1 cellular context compared by ENCODE assay signal in the genomic region with DNA sequence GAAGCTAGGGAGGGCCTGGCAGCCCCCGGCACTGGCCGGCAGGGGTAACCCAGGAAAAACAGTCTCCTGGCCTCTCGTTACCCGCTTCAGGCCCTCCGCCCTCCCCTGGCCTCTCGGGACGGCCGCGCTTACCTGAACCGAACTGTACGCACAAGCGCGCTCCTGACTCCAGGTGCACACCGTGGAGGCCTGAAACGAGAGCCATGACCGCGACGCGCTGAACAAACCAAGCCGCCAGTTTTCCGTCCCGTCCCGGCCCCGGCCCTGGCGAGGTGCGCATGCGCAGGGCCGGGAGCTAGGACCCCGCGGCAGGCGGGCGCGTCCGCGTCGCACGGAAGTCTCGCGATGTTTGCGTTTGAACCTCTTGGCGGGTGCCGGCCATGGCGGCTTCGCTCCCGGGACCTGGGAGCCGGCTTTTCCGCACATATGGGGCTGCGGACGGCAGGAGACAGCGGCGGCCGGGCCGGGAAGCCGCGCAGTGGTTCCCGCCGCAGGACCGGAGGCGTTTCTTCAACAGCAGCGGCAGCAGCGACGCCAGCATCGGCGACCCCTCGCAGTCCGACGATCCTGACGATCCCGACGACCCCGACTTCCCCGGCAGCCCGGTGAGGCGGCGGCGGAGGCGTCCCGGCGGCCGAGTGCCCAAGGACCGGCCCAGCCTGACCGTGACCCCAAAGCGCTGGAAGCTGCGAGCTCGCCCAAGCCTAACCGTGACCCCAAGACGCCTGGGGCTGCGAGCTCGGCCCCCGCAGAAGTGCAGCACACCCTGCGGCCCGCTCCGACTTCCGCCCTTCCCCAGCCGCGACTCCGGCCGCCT.
TF ChIP-seq lines count a peak whose summit lies in the region.

A gene (plus strand): TSS at position 348 of the 817 bp plus-strand sequence. CDS start 33 bp downstream, at position 381.

TF ChIP-seq in HepG2, 621 proteins besides CTCF, POLR2A, EP300 and RAD21 (continued from another document and continues in another):
- TF ChIP-seq, protein P1, sequence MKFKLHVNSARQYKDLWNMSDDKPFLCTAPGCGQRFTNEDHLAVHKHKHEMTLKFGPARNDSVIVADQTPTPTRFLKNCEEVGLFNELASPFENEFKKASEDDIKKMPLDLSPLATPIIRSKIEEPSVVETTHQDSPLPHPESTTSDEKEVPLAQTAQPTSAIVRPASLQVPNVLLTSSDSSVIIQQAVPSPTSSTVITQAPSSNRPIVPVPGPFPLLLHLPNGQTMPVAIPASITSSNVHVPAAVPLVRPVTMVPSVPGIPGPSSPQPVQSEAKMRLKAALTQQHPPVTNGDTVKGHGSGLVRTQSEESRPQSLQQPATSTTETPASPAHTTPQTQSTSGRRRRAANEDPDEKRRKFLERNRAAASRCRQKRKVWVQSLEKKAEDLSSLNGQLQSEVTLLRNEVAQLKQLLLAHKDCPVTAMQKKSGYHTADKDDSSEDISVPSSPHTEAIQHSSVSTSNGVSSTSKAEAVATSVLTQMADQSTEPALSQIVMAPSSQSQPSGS (CRISPR knock-in tag; IDR thresholded peaks at IDR 0.05), result peak; percentile 69
- TF ChIP-seq FIP1L1 (IDR thresholded peaks at IDR 0.05; ENCODE audit: borderline replicate concordance, insufficient read depth, low read depth, low read length) (0 out of 2 replicates have a peak, but pooled peaks have one; percentile 59), RORA (CRISPR knock-in tag; IDR thresholded peaks at IDR 0.05) (no peak), RBFOX2 (IDR thresholded peaks at IDR 0.05; ENCODE audit: low read depth, low read length) (peak; percentile 94), YEATS2 (CRISPR knock-in tag; IDR thresholded peaks at IDR 0.05; ENCODE audit: borderline replicate concordance) (peak; percentile 95), ARID2 (CRISPR knock-in tag; IDR thresholded peaks at IDR 0.05; ENCODE audit: borderline replicate concordance) (peak; percentile 91), ZNF121 (CRISPR knock-in tag; IDR thresholded peaks at IDR 0.05) (no peak), ZNF205 (CRISPR knock-in tag; IDR thresholded peaks at IDR 0.05) (peak; percentile 60), ZFX (CRISPR knock-in tag; IDR thresholded peaks at IDR 0.05; ENCODE audit: low read depth) (peak; percentile 99), GATAD1 (CRISPR knock-in tag; IDR thresholded peaks at IDR 0.05) (peak; percentile 96), XRCC5 (optimal IDR thresholded peaks at IDR 0.05; ENCODE audit: low read length) (peak; percentile 53), SMAD3 (CRISPR knock-in tag; IDR thresholded peaks at IDR 0.05) (0 out of 2 replicates have a peak, but pooled peaks have one; percentile 57), ZNF839 (CRISPR knock-in tag; IDR thresholded peaks at IDR 0.05; ENCODE audit: borderline replicate concordance) (peak; percentile 62; the same call in 1 of the 2 replicates), MATR3 (CRISPR knock-in tag; IDR thresholded peaks at IDR 0.05) (no peak), CBFB (CRISPR knock-in tag; IDR thresholded peaks at IDR 0.05) (peak; percentile 92), ELF1 (CRISPR knock-in tag; IDR thresholded peaks at IDR 0.05) (peak; percentile 57; the same call in 1 of the 2 replicates), SNAPC2 (CRISPR knock-in tag; IDR thresholded peaks at IDR 0.05) (0 out of 2 replicates have a peak, but pooled peaks have one; percentile 77), HIVEP1 (CRISPR knock-in tag; IDR thresholded peaks at IDR 0.05) (peak; percentile 79), DNMT3B (CRISPR knock-in tag; conservative IDR thresholded peaks at IDR 0.05) (no peak), MTF1 (CRISPR knock-in tag; IDR thresholded peaks at IDR 0.05) (no peak), ZNF761 (CRISPR knock-in tag; conservative IDR thresholded peaks at IDR 0.05) (peak; percentile 91; the same call in 1 of the 2 replicates), ZNF556 (CRISPR knock-in tag; IDR thresholded peaks at IDR 0.05; ENCODE audit: borderline replicate concordance) (peak; percentile 96; the same call in 1 of the 2 replicates), JUNB (CRISPR knock-in tag; IDR thresholded peaks at IDR 0.05; ENCODE audit: borderline replicate concordance) (no peak)
- TF ChIP-seq, protein P2, sequence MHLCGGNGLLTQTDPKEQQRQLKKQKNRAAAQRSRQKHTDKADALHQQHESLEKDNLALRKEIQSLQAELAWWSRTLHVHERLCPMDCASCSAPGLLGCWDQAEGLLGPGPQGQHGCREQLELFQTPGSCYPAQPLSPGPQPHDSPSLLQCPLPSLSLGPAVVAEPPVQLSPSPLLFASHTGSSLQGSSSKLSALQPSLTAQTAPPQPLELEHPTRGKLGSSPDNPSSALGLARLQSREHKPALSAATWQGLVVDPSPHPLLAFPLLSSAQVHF (CRISPR knock-in tag; IDR thresholded peaks at IDR 0.05), result peak; percentile 80; the same call in 1 of the 2 replicates
- TF ChIP-seq, protein P3, sequence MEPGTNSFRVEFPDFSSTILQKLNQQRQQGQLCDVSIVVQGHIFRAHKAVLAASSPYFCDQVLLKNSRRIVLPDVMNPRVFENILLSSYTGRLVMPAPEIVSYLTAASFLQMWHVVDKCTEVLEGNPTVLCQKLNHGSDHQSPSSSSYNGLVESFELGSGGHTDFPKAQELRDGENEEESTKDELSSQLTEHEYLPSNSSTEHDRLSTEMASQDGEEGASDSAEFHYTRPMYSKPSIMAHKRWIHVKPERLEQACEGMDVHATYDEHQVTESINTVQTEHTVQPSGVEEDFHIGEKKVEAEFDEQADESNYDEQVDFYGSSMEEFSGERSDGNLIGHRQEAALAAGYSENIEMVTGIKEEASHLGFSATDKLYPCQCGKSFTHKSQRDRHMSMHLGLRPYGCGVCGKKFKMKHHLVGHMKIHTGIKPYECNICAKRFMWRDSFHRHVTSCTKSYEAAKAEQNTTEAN (CRISPR knock-in tag; conservative IDR thresholded peaks at IDR 0.05), result no peak
- TF ChIP-seq, protein P4, sequence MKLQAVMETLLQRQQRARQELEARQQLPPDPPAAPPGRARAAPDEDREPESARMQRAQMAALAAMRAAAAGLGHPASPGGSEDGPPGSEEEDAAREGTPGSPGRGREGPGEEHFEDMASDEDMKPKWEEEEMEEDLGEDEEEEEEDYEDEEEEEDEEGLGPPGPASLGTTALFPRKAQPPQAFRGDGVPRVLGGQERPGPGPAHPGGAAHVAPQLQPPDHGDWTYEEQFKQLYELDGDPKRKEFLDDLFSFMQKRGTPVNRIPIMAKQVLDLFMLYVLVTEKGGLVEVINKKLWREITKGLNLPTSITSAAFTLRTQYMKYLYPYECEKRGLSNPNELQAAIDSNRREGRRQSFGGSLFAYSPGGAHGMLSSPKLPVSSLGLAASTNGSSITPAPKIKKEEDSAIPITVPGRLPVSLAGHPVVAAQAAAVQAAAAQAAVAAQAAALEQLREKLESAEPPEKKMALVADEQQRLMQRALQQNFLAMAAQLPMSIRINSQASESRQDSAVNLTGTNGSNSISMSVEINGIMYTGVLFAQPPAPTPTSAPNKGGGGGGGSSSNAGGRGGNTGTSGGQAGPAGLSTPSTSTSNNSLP (IDR thresholded peaks at IDR 0.05; ENCODE audit: low read depth, low read length), result no peak
- TF ChIP-seq, protein P5, sequence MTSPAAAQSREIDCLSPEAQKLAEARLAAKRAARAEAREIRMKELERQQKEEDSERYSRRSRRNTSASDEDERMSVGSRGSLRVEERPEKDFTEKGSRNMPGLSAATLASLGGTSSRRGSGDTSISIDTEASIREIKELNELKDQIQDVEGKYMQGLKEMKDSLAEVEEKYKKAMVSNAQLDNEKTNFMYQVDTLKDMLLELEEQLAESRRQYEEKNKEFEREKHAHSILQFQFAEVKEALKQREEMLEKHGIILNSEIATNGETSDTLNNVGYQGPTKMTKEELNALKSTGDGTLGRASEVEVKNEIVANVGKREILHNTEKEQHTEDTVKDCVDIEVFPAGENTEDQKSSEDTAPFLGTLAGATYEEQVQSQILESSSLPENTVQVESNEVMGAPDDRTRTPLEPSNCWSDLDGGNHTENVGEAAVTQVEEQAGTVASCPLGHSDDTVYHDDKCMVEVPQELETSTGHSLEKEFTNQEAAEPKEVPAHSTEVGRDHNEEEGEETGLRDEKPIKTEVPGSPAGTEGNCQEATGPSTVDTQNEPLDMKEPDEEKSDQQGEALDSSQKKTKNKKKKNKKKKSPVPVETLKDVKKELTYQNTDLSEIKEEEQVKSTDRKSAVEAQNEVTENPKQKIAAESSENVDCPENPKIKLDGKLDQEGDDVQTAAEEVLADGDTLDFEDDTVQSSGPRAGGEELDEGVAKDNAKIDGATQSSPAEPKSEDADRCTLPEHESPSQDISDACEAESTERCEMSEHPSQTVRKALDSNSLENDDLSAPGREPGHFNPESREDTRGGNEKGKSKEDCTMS (CRISPR knock-in tag; conservative IDR thresholded peaks at IDR 0.05), result no peak
- TF ChIP-seq, protein P6, sequence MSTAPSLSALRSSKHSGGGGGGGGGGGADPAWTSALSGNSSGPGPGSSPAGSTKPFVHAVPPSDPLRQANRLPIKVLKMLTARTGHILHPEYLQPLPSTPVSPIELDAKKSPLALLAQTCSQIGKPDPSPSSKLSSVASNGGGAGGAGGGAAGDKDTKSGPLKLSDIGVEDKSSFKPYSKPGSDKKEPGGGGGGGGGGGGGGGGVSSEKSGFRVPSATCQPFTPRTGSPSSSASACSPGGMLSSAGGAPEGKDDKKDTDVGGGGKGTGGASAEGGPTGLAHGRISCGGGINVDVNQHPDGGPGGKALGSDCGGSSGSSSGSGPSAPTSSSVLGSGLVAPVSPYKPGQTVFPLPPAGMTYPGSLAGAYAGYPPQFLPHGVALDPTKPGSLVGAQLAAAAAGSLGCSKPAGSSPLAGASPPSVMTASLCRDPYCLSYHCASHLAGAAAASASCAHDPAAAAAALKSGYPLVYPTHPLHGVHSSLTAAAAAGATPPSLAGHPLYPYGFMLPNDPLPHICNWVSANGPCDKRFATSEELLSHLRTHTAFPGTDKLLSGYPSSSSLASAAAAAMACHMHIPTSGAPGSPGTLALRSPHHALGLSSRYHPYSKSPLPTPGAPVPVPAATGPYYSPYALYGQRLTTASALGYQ (CRISPR knock-in tag; IDR thresholded peaks at IDR 0.05), result peak; percentile 46; the same call in 1 of the 2 replicates
- TF ChIP-seq, protein P7, sequence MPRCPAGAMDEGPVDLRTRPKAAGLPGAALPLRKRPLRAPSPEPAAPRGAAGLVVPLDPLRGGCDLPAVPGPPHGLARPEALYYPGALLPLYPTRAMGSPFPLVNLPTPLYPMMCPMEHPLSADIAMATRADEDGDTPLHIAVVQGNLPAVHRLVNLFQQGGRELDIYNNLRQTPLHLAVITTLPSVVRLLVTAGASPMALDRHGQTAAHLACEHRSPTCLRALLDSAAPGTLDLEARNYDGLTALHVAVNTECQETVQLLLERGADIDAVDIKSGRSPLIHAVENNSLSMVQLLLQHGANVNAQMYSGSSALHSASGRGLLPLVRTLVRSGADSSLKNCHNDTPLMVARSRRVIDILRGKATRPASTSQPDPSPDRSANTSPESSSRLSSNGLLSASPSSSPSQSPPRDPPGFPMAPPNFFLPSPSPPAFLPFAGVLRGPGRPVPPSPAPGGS (CRISPR knock-in tag; IDR thresholded peaks at IDR 0.05), result peak; percentile 96
- TF ChIP-seq, protein P8, sequence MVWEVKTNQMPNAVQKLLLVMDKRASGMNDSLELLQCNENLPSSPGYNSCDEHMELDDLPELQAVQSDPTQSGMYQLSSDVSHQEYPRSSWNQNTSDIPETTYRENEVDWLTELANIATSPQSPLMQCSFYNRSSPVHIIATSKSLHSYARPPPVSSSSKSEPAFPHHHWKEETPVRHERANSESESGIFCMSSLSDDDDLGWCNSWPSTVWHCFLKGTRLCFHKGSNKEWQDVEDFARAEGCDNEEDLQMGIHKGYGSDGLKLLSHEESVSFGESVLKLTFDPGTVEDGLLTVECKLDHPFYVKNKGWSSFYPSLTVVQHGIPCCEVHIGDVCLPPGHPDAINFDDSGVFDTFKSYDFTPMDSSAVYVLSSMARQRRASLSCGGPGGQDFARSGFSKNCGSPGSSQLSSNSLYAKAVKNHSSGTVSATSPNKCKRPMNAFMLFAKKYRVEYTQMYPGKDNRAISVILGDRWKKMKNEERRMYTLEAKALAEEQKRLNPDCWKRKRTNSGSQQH (CRISPR knock-in tag; IDR thresholded peaks at IDR 0.05; ENCODE audit: low read depth), result peak; percentile 56
- TF ChIP-seq, protein P9, sequence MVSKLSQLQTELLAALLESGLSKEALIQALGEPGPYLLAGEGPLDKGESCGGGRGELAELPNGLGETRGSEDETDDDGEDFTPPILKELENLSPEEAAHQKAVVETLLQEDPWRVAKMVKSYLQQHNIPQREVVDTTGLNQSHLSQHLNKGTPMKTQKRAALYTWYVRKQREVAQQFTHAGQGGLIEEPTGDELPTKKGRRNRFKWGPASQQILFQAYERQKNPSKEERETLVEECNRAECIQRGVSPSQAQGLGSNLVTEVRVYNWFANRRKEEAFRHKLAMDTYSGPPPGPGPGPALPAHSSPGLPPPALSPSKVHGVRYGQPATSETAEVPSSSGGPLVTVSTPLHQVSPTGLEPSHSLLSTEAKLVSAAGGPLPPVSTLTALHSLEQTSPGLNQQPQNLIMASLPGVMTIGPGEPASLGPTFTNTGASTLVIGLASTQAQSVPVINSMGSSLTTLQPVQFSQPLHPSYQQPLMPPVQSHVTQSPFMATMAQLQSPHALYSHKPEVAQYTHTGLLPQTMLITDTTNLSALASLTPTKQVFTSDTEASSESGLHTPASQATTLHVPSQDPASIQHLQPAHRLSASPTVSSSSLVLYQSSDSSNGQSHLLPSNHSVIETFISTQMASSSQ (IDR thresholded peaks at IDR 0.05; ENCODE audit: low read depth), result no peak
- TF ChIP-seq, protein P9 (CRISPR knock-in tag; IDR thresholded peaks at IDR 0.05; ENCODE audit: borderline replicate concordance), result peak; percentile 37
- TF ChIP-seq, protein P10, sequence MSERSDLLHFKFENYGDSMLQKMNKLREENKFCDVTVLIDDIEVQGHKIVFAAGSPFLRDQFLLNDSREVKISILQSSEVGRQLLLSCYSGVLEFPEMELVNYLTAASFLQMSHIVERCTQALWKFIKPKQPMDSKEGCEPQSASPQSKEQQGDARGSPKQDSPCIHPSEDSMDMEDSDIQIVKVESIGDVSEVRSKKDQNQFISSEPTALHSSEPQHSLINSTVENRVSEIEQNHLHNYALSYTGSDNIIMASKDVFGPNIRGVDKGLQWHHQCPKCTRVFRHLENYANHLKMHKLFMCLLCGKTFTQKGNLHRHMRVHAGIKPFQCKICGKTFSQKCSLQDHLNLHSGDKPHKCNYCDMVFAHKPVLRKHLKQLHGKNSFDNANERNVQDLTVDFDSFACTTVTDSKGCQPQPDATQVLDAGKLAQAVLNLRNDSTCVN (CRISPR knock-in tag; IDR thresholded peaks at IDR 0.05; ENCODE audit: borderline replicate concordance), result peak; percentile 72
